8 cellular contexts compared by ENCODE assay signal in genomic region chr13:71702253-71702652, GRCh38.
"Had no signal": no experiment of that assay in that cellular context is flagged by ENCODE, and none has a peak within 500 bp of the region (broad histone marks: within the 10 kb centered on the region; RNA-seq: fewer than 3 reads in every experiment).

No MANE protein-coding gene starts in this region.

- H3K27ac ChIP-seq: HL-60 had no signal

- ATAC-seq: GM23338, HepG2 had no signal

- DNase-seq: H9, HCEC 1CT, HFFc6 had no signal

- FAIRE-seq: H1, H54, HepG2 had no signal

- H3K4me3 ChIP-seq: GM23338 had no signal
